ENCODE assay signal across 8 cellular contexts in genomic region chr19:49590071-49590970, GRCh38. TPM values are rescaled to one million over a fixed set of nuclear protein-coding genes. Genes with fewer than 3 reads are reported as not detected.
DNase-seq lines count a peak whose midpoint lies in the region; ATAC-seq and TF ChIP-seq lines count a peak whose summit lies in the region.

No MANE protein-coding gene starts in this region.

- H3K27me3 Mint-ChIP-seq in CD8-positive, alpha-beta memory T cell: peaks cover 0 to 5% of the 10 kb centered on the region in 2 donors
- no peaks in the 10 kb centered on the region for H3K27me3 Mint-ChIP-seq in endodermal cell (ENCODE audit: insufficient read depth)

- no peaks in the 10 kb centered on the region for H3K27me3 ChIP-seq in CD8-positive, alpha-beta memory T cell (ENCODE audit: insufficient read depth, low read length, poor library complexity, severe bottlenecking)
- no peaks in the 10 kb centered on the region for H3K27me3 ChIP-seq in endodermal cell (ENCODE audit: control insufficient read depth, insufficient read depth, low read length, poor library complexity, severe bottlenecking)

- POLR2A ChIA-PET in CD8-positive, alpha-beta memory T cell (lab: Charles Lee): interaction anchor here (0.5 to 1.5 kb wide), 14 partner anchors 10 to 339 kb away, joined by 3 to 23 read pairs (median 4); partner anchors contain the start of genes NOSIP, PRMT1, PRRG2 and RPS11

- H3K4me3 Mint-ChIP-seq in CD8-positive, alpha-beta memory T cell: peak overlapping the region; percentile 85 to 96 (median 90)
- H3K4me3 Mint-ChIP-seq in endodermal cell: peak overlapping the region; percentile 95

- H3K9ac ChIP-seq in endodermal cell (ENCODE audit: extremely low read depth, low read length, poor library complexity, severe bottlenecking): peak overlapping the region; percentile 90

- H3K27ac ChIP-seq in CD8-positive, alpha-beta memory T cell (ENCODE audit: low read depth, low read length): peak overlapping the region; percentile 88
- H3K27ac ChIP-seq in endodermal cell (ENCODE audit: low read depth, low read length): peak overlapping the region; percentile 71

- no peaks in the 10 kb centered on the region for H3K9me3 ChIP-seq in CD8-positive, alpha-beta memory T cell (ENCODE audit: low read length)
- no peaks in the 10 kb centered on the region for H3K9me3 ChIP-seq in endodermal cell (ENCODE audit: control insufficient read depth, low read length)

- TF ChIP-seq CTCF in endodermal cell (conservative IDR thresholded peaks at IDR 0.05): peak; percentile 25

- no peaks in the 10 kb centered on the region for H3K9me3 Mint-ChIP-seq in CD8-positive, alpha-beta memory T cell
- no peaks in the 10 kb centered on the region for H3K9me3 Mint-ChIP-seq in endodermal cell

- ATAC-seq in GM19455 (IDR thresholded peaks at IDR 0.05; ENCODE audit: unreplicated experiment): peak; percentile 56

- CTCF ChIA-PET in CD8-positive, alpha-beta memory T cell (lab: Charles Lee): interaction anchor here (0.8 to 1.5 kb wide), 5 partner anchors 9 to 89 kb away, joined by 3 to 6 read pairs (median 4); partner anchors contain the start of gene PRRG2

- DNase-seq in CD8-positive, alpha-beta memory T cell: peak; percentile 91 to 98 (median 97)
- DNase-seq in HT1080 (ENCODE audit: low read depth) (peak; percentile 98), NOMO-1 treated with dmso at 0.1 percent for 144 hours (lab: John Stamatoyannopoulos, UW; ENCODE audit: unreplicated experiment) (peak; percentile 98), endodermal cell (peak; percentile 100), mesenteric fat pad (ENCODE audit: low spot score) (peak; percentile 97)
- DNase-seq in activated CD8-positive, alpha-beta memory T cell treated with anti-CD3 and anti-CD28 coated beads, Interleukin-2, amount 50 U/mL, for 1 hour (ENCODE audit: extremely low read depth): peak; percentile 91
- peak; percentile 91 for DNase-seq in stimulated activated CD8-positive, alpha-beta memory T cell treated with anti-CD3 and anti-CD28 coated beads, Interleukin-15, amount 100 ng/mL, for 1 hour (ENCODE audit: low read depth)

- peaks cover 0 to 31% (median 8%) of the 10 kb centered on the region in 3 donors for H3K36me3 Mint-ChIP-seq in CD8-positive, alpha-beta memory T cell
- peaks cover 16% of the 10 kb centered on the region for H3K36me3 Mint-ChIP-seq in endodermal cell (ENCODE audit: low read depth)

- WGBS in endodermal cell (ENCODE audit: insufficient coverage in 1 of 2, insufficient read length in 1 of 2), 2 experiments: 0% methylated on average over 25 to 58 of the region's 58 CpGs

- peak overlapping the region; percentile 77 to 95 (median 90) for H3K27ac Mint-ChIP-seq in CD8-positive, alpha-beta memory T cell
- peak overlapping the region; percentile 95 for H3K27ac Mint-ChIP-seq in endodermal cell

- peaks cover 33 to 45% (median 34%) of the 10 kb centered on the region in 3 donors for H3K4me1 Mint-ChIP-seq in CD8-positive, alpha-beta memory T cell
- peaks cover 14% of the 10 kb centered on the region for H3K4me1 Mint-ChIP-seq in endodermal cell

- peaks cover 8% of the 10 kb centered on the region for H3K36me3 ChIP-seq in CD8-positive, alpha-beta memory T cell (ENCODE audit: insufficient read depth, low read length)
- peaks cover 14% of the 10 kb centered on the region for H3K36me3 ChIP-seq in endodermal cell (ENCODE audit: control insufficient read depth, insufficient read depth, low read length)

- peaks cover 26% of the 10 kb centered on the region for H3K4me1 ChIP-seq in CD8-positive, alpha-beta memory T cell (ENCODE audit: insufficient read depth, low read length)
- no peaks in the 10 kb centered on the region for H3K4me1 ChIP-seq in endodermal cell (ENCODE audit: control insufficient read depth, insufficient read depth, low read length)

- H3K4me3 ChIP-seq in CD8-positive, alpha-beta memory T cell (ENCODE audit: low read length): peak overlapping the region; percentile 95
- peak overlapping the region; percentile 95 for H3K4me3 ChIP-seq in endodermal cell (ENCODE audit: low read length)

RNA-seq across cellular contexts. Expression of gene PRR12, which starts 0.7 kb away (rescaled TPM):
- total RNA-seq in CD8-positive, alpha-beta memory T cell: 10 to 100 TPM; 25.9 to 27.5 TPM
- 0.81 TPM for polyA plus RNA-seq in CD8-positive, alpha-beta memory T cell
- total RNA-seq in HT1080 (2014; rRNA removed; shearing (Covaris generic)): 3.4 and 6.5 TPM in 2 replicates
- 9.8 and 9.9 TPM in 2 replicates for polyA plus RNA-seq in HT1080 (2015; cell fraction: cytosol; rRNA removed)
- 15.1 and 17.0 TPM in 2 replicates for polyA plus RNA-seq in HT1080 (2015; cell fraction: nucleus; rRNA removed)
- total RNA-seq in endodermal cell (10 to 100 TPM; 67.6 to 69.6 TPM), mesenteric fat pad (22.3 TPM)
- polyA plus RNA-seq in endodermal cell (2013, experiment 1 of 2): 29.6 TPM
- 27.0 TPM for polyA plus RNA-seq in endodermal cell (2013, experiment 2 of 2)

RNA-seq across cellular contexts. Expression of gene PRRG2, which starts 9.2 kb away (rescaled TPM):
- total RNA-seq in CD8-positive, alpha-beta memory T cell: 1 to 10 TPM; 1.2 TPM
- polyA plus RNA-seq in CD8-positive, alpha-beta memory T cell: 0.24 TPM
- total RNA-seq in HT1080 (2014; rRNA removed; shearing (Covaris generic)): 0.70 and 1.1 TPM in 2 replicates
- polyA plus RNA-seq in HT1080 (2015; cell fraction: cytosol; rRNA removed): 0.26 and 0.49 TPM in 2 replicates
- 0.59 and 0.90 TPM in 2 replicates for polyA plus RNA-seq in HT1080 (2015; cell fraction: nucleus; rRNA removed)
- total RNA-seq in endodermal cell (1 to 10 TPM; 3.7 to 6.9 TPM), mesenteric fat pad (1.1 TPM)
- 0.53 TPM for polyA plus RNA-seq in endodermal cell (2013, experiment 1 of 2)
- polyA plus RNA-seq in endodermal cell (2013, experiment 2 of 2): 0.25 TPM

RNA-seq across cellular contexts. Expression of gene NOSIP, which starts 10.0 kb away (rescaled TPM):
- total RNA-seq in CD8-positive, alpha-beta memory T cell: 10 to 100 TPM; 62.5 to 64.3 TPM
- 414 TPM for polyA plus RNA-seq in CD8-positive, alpha-beta memory T cell
- 140 and 203 TPM in 2 replicates for total RNA-seq in HT1080 (2014; rRNA removed; shearing (Covaris generic))
- polyA plus RNA-seq in HT1080 (2015; cell fraction: cytosol; rRNA removed): 22.9 and 44.1 TPM in 2 replicates
- polyA plus RNA-seq in HT1080 (2015; cell fraction: nucleus; rRNA removed): 53.5 and 58.4 TPM in 2 replicates
- 10 to 100 TPM; 58.0 to 62.3 TPM for total RNA-seq in endodermal cell
- 62.3 TPM for polyA plus RNA-seq in endodermal cell (2013, experiment 1 of 2)
- 59.5 TPM for polyA plus RNA-seq in endodermal cell (2013, experiment 2 of 2)
- 46.0 TPM for total RNA-seq in mesenteric fat pad

RNA-seq across cellular contexts. Expression of gene RRAS, which starts 49.6 kb away (rescaled TPM):
- 1 to 10 TPM; 5.3 to 5.8 TPM for total RNA-seq in CD8-positive, alpha-beta memory T cell
- 16.0 TPM for polyA plus RNA-seq in CD8-positive, alpha-beta memory T cell
- 23.5 and 26.7 TPM in 2 replicates for total RNA-seq in HT1080 (2014; rRNA removed; shearing (Covaris generic))
- 115 and 130 TPM in 2 replicates for polyA plus RNA-seq in HT1080 (2015; cell fraction: cytosol; rRNA removed)
- 79.7 and 87.0 TPM in 2 replicates for polyA plus RNA-seq in HT1080 (2015; cell fraction: nucleus; rRNA removed)
- total RNA-seq in endodermal cell: 1 to 10 TPM; 5.8 to 7.3 TPM
- polyA plus RNA-seq in endodermal cell (2013, experiment 1 of 2): 18.7 TPM
- 22.4 TPM for polyA plus RNA-seq in endodermal cell (2013, experiment 2 of 2)
- total RNA-seq in mesenteric fat pad: 107 TPM

RNA-seq across cellular contexts. Expression of gene SCAF1, which starts 51.7 kb away (rescaled TPM):
- total RNA-seq in CD8-positive, alpha-beta memory T cell: 10 to 100 TPM; 79.2 to 79.7 TPM
- polyA plus RNA-seq in CD8-positive, alpha-beta memory T cell: 3.2 TPM
- total RNA-seq in HT1080 (2014; rRNA removed; shearing (Covaris generic)): 21.2 and 31.7 TPM in 2 replicates
- polyA plus RNA-seq in HT1080 (2015; cell fraction: cytosol; rRNA removed): 35.0 and 38.9 TPM in 2 replicates
- 58.4 and 61.5 TPM in 2 replicates for polyA plus RNA-seq in HT1080 (2015; cell fraction: nucleus; rRNA removed)
- total RNA-seq in endodermal cell: 10 to 100 TPM; 84.8 to 94.5 TPM
- polyA plus RNA-seq in endodermal cell (2013, experiment 1 of 2): 44.7 TPM
- polyA plus RNA-seq in endodermal cell (2013, experiment 2 of 2): 40.4 TPM
- total RNA-seq in mesenteric fat pad: 64.3 TPM

Comparison
In these comparisons a context has a peak if more than half of its experiments do, and no peak if none do; other contexts are left out.
1. Peak in every context shown above with its lines: DNase-seq, ATAC-seq, H3K4me3 ChIP-seq and H3K27ac ChIP-seq.